ENCODE assay signal across 21 cellular contexts in genomic region chr7:68936501-68936900, GRCh38.
"Had no signal": no experiment of that assay in that cellular context is flagged by ENCODE, and none has a peak within 500 bp of the region (broad histone marks: within the 10 kb centered on the region; RNA-seq: fewer than 3 reads in every experiment).

No MANE protein-coding gene starts in this region.

- H3K27me3 Mint-ChIP-seq: activated CD4-positive, alpha-beta T cell treated with anti-CD3 and anti-CD28 coated beads for 36 hours; activated naive CD4-positive, alpha-beta T cell treated with anti-CD3 and anti-CD28 coated beads, Interleukin-2, amount 10 ng/mL, durations not matched to agents 7 days and 5 days; activated naive CD8-positive, alpha-beta T cell treated with anti-CD3 and anti-CD28 coated beads, Interleukin-2, amount 10 ng/mL, durations not matched to agents 7 days and 5 days; central memory CD8-positive, alpha-beta T cell; dendritic cell treated with granulocyte-macrophage colony-stimulating factor and Interleukin-4, amounts not matched to agents 40 ng/mL and 50 ng/mL, for 4 days had no signal

- H3K4me3 Mint-ChIP-seq: activated CD4-positive, alpha-beta T cell treated with anti-CD3 and anti-CD28 coated beads for 36 hours; activated naive CD4-positive, alpha-beta T cell treated with anti-CD3 and anti-CD28 coated beads, Interleukin-2, amount 10 ng/mL, durations not matched to agents 7 days and 5 days; activated naive CD8-positive, alpha-beta T cell treated with anti-CD3 and anti-CD28 coated beads, Interleukin-2, amount 10 ng/mL, durations not matched to agents 7 days and 5 days; activated T-helper 1 cell treated with anti-CD3 and anti-CD28 coated beads, Interleukin-12 subunit alpha, Interleukin-12 subunit beta, Interleukin-2, Interleukin-4 antibody, amounts not matched to agents 30 ng/mL and 10 ng/mL and 1 ng/mL, durations not matched to agents 14 hours and 24 hours and 36 hours; central memory CD8-positive, alpha-beta T cell; dendritic cell treated with granulocyte-macrophage colony-stimulating factor and Interleukin-4, amounts not matched to agents 40 ng/mL and 50 ng/mL, for 4 days; endodermal cell; naive B cell had no signal

- H3K27ac Mint-ChIP-seq: activated CD4-positive, alpha-beta T cell treated with anti-CD3 and anti-CD28 coated beads for 36 hours; activated naive CD4-positive, alpha-beta T cell treated with anti-CD3 and anti-CD28 coated beads, Interleukin-2, amount 10 ng/mL, durations not matched to agents 7 days and 5 days; activated naive CD8-positive, alpha-beta T cell treated with anti-CD3 and anti-CD28 coated beads, Interleukin-2, amount 10 ng/mL, durations not matched to agents 7 days and 5 days; activated T-helper 1 cell treated with anti-CD3 and anti-CD28 coated beads, Interleukin-12 subunit alpha, Interleukin-12 subunit beta, Interleukin-2, Interleukin-4 antibody, amounts not matched to agents 30 ng/mL and 10 ng/mL and 1 ng/mL, durations not matched to agents 14 hours and 24 hours and 36 hours; dendritic cell treated with granulocyte-macrophage colony-stimulating factor and Interleukin-4, amounts not matched to agents 40 ng/mL and 50 ng/mL, for 4 days; endodermal cell; naive B cell had no signal

- DNase-seq: activated CD4-positive, alpha-beta T cell treated with anti-CD3 and anti-CD28 coated beads for 36 hours; activated CD4-positive, CD25-positive, alpha-beta regulatory T cell; activated effector memory CD4-positive, alpha-beta T cell treated with anti-CD3 and anti-CD28 coated beads, Interleukin-2, amount 50 U/mL, for 16 hours; activated naive CD4-positive, alpha-beta T cell treated with anti-CD3 and anti-CD28 coated beads, Interleukin-2, amount 10 ng/mL, durations not matched to agents 7 days and 5 days; activated naive CD8-positive, alpha-beta T cell treated with anti-CD3 and anti-CD28 coated beads, Interleukin-2, amount 10 ng/mL, durations not matched to agents 7 days and 5 days; activated T-cell treated with anti-CD3 and anti-CD28 coated beads for 4 hours; amygdala; endodermal cell; foreskin fibroblast; islet precursor cell; left cardiac atrium; mammary epithelial cell; naive B cell; pancreas; spleen; stimulated activated naive CD4-positive, alpha-beta T cell; tibial artery; upper lobe of right lung had no signal

- H3K36me3 Mint-ChIP-seq: activated naive CD4-positive, alpha-beta T cell treated with anti-CD3 and anti-CD28 coated beads, Interleukin-2, amount 10 ng/mL, durations not matched to agents 7 days and 5 days; activated naive CD8-positive, alpha-beta T cell treated with anti-CD3 and anti-CD28 coated beads, Interleukin-2, amount 10 ng/mL, durations not matched to agents 7 days and 5 days had no signal

- H3K4me1 Mint-ChIP-seq: activated CD4-positive, alpha-beta T cell treated with anti-CD3 and anti-CD28 coated beads for 36 hours; activated naive CD4-positive, alpha-beta T cell treated with anti-CD3 and anti-CD28 coated beads, Interleukin-2, amount 10 ng/mL, durations not matched to agents 7 days and 5 days; activated naive CD8-positive, alpha-beta T cell treated with anti-CD3 and anti-CD28 coated beads, Interleukin-2, amount 10 ng/mL, durations not matched to agents 7 days and 5 days; central memory CD8-positive, alpha-beta T cell; endodermal cell; naive B cell had no signal
